ENCODE assay signal across 17 cellular contexts in the genomic region with DNA sequence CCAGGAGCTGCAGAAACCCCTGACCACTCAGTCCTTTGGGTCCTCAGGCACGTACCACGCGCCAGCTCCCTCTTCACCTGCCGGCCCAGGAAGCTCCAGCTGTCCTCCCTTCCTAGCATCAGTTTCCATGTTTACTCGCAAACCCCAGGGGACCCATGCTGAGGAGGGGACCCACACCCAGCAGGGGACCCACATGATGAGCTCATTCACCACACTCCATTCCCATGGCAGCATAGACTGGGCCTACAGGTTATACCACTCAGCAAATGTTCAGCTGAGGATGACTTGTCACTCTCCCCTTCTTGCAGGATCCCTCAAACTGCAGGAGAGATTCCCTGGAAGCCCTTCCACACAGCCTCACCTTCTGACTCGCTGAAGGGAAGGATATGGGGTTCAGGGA.
DNase-seq lines count a peak whose midpoint lies in the region; TF ChIP-seq lines count a peak whose summit lies in the region.
"Had no signal": no experiment of that assay in that cellular context is flagged by ENCODE, and none has a peak within 500 bp of the region (broad histone marks: within the 10 kb centered on the region; RNA-seq: fewer than 3 reads in every experiment).

No MANE protein-coding gene starts in this region.

- peaks cover 10% of the 10 kb centered on the region for H3K4me1 ChIP-seq in neural progenitor cell
- no peaks in the 10 kb centered on the region for H3K4me1 ChIP-seq in adrenal gland (replicated peaks in 1 of 2)
- H3K4me1 ChIP-seq in prostate gland (replicated peaks), result no peaks in the 10 kb centered on the region
- H3K4me1 ChIP-seq: A549 had no signal

- no peak overlapping the region for H3K4me2 ChIP-seq in neural progenitor cell
- H3K4me2 ChIP-seq: A549 had no signal

- no peaks in the 10 kb centered on the region for H3K79me2 ChIP-seq in neural progenitor cell (ENCODE audit: low read depth)

- intact Hi-C loops in adrenal gland (cut with DNase I), result no loop called here
- intact Hi-C loops in prostate gland (cut with DNase I), result no loop called here

- H3K4me3 ChIP-seq in neural progenitor cell (no peak overlapping the region), adrenal gland (no peak overlapping the region), prostate gland (no peak overlapping the region)
- H3K4me3 ChIP-seq: A549 had no signal

- H3K4me3 Mint-ChIP-seq in neural progenitor cell, result no peak overlapping the region
- H3K4me3 Mint-ChIP-seq: T-helper 1 cell treated with Interleukin-12 subunit alpha and Interleukin-12 subunit beta and Interleukin-4 antibody, amounts not matched to agents 30 μg/mL and 1 μg/mL, for 36 hours had no signal

- H3K27ac ChIP-seq in neural progenitor cell (no peak overlapping the region), adrenal gland (no peak overlapping the region), prostate gland (no peak overlapping the region)
- H3K27ac ChIP-seq: A549 had no signal

- H3K27ac Mint-ChIP-seq in neural progenitor cell, result peak overlapping the region; percentile 83
- H3K27ac Mint-ChIP-seq: T-helper 1 cell treated with Interleukin-12 subunit alpha and Interleukin-12 subunit beta and Interleukin-4 antibody, amounts not matched to agents 30 μg/mL and 1 μg/mL, for 36 hours had no signal

- TF ChIP-seq POLR2A in adrenal gland (IDR thresholded peaks at IDR 0.05) (no peak), prostate gland (IDR thresholded peaks at IDR 0.05) (no peak)

- peaks cover 2% of the 10 kb centered on the region for H3K36me3 Mint-ChIP-seq in neural progenitor cell

- 93 to 98% (median 96%) methylated on average over 6 of the region's 6 CpGs for WGBS in adrenal gland, 4 donors
- WGBS in prostate gland, result 92% methylated on average over 6 of the region's 6 CpGs

- H3K36me3 ChIP-seq in neural progenitor cell (no peaks in the 10 kb centered on the region), adrenal gland (replicated peaks in 1 of 2) (no peaks in the 10 kb centered on the region), prostate gland (no peaks in the 10 kb centered on the region)

- H3K9me3 ChIP-seq in neural progenitor cell (ENCODE audit: low read depth) (no peaks in the 10 kb centered on the region), adrenal gland (replicated peaks in 1 of 3) (no peaks in the 10 kb centered on the region), prostate gland (no peaks in the 10 kb centered on the region)
- H3K9me3 ChIP-seq: A549 had no signal

- no peaks in the 10 kb centered on the region for H3K27me3 ChIP-seq in neural progenitor cell
- no peaks in the 10 kb centered on the region for H3K27me3 ChIP-seq in adrenal gland
- H3K27me3 ChIP-seq in prostate gland (replicated peaks; ENCODE audit: insufficient read depth), result no peaks in the 10 kb centered on the region

- H3K9ac ChIP-seq in neural progenitor cell, result no peak overlapping the region

- H3F3A ChIP-seq in neural progenitor cell (ENCODE audit: low read depth), result no peaks in the 10 kb centered on the region

- peak; percentile 0 to 8 for DNase-seq in NCI-H2081 (lab: John Stamatoyannopoulos, UW)
- no peak for DNase-seq in NCI-H2081 treated with DMSO at 0.1 percent for 48 hours (lab: John Stamatoyannopoulos, UW)
- peak; percentile 41 for DNase-seq in NCI-H1092 (lab: John Stamatoyannopoulos, UW)
- DNase-seq in NCI-H510A treated with DMSO at 0.1 percent for 48 hours (lab: John Stamatoyannopoulos, UW), result peak; percentile 66
- DNase-seq in neural progenitor cell (ENCODE audit: low spot score), result no peak
- DNase-seq in adrenal gland, result no peak
- no peak for DNase-seq in ACHN
- DNase-seq in prostate gland (ENCODE audit: low spot score), result no peak
- DNase-seq: AML-193, Calu3, EL, KG1, NCI-H1105 treated with DMSO at 0.1 percent for 48 hours, NCI-H82, SHP77 had no signal

- TF ChIP-seq CTCF in neural progenitor cell (IDR thresholded peaks at IDR 0.05) (no peak), adrenal gland (IDR thresholded peaks at IDR 0.05) (no peak), prostate gland (IDR thresholded peaks at IDR 0.05) (no peak)

- peaks cover 4% of the 10 kb centered on the region for H3K9me3 Mint-ChIP-seq in neural progenitor cell
- H3K9me3 Mint-ChIP-seq: T-helper 1 cell treated with Interleukin-12 subunit alpha and Interleukin-12 subunit beta and Interleukin-4 antibody, amounts not matched to agents 30 μg/mL and 1 μg/mL, for 36 hours had no signal

- H3K4me1 Mint-ChIP-seq in neural progenitor cell, result peaks cover 20% of the 10 kb centered on the region

- no peaks in the 10 kb centered on the region for H3K27me3 Mint-ChIP-seq in neural progenitor cell (ENCODE audit: insufficient read depth, low read depth)

- no peak overlapping the region for H2AFZ ChIP-seq in neural progenitor cell (replicated peaks)

- in situ Hi-C loops in ACHN (cut with HindIII; ENCODE audit: low pct_ligation_motif_present, low pct_unique_long_range_greater_than_20kb, low sequenced_read_pairs), result no loop called here

- H4K20me1 ChIP-seq in neural progenitor cell (ENCODE audit: low read depth), result no peaks in the 10 kb centered on the region

Comparison
In these comparisons a context has a peak if more than half of its experiments do, and no peak if none do; other contexts are left out.
1. DNase-seq: peak in NCI-H2081 (2 of 2), NCI-H1092 (single experiment) and NCI-H510A treated with DMSO at 0.1 percent for 48 hours (single experiment); none in NCI-H2081 treated with DMSO at 0.1 percent for 48 hours (single experiment), neural progenitor cell (single experiment), adrenal gland (0 of 7), ACHN (single experiment) and prostate gland (single experiment).